14 cellular contexts compared by ENCODE assay signal in the genomic region with DNA sequence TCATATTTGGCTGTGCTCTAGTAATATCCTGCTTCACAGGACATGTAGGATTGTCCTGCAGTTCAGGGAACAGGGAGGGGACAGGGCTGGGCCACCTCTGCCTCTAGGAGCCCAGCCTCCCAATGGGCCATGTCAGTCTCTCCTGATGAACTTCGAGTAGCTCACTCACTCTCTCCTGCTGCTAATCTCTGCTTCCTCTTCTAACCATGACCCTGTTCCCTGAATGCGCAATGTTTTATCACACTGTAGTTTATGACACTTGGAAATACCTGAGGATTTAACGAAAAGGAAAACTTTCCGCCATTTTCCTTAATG. TPM values are rescaled to one million over a fixed set of nuclear protein-coding genes. Genes with fewer than 3 reads are reported as not detected.
DNase-seq lines count a peak whose midpoint lies in the region; ATAC-seq, FAIRE-seq and TF ChIP-seq lines count a peak whose summit lies in the region.
"Had no signal": no experiment of that assay in that cellular context is flagged by ENCODE, and none has a peak within 500 bp of the region (broad histone marks: within the 10 kb centered on the region; RNA-seq: fewer than 3 reads in every experiment).

No MANE protein-coding gene starts in this region.

- H3K4me1 ChIP-seq in colonic mucosa (no peaks in the 10 kb centered on the region), right lobe of liver (peaks cover 0 to 6% (median 0%) of the 10 kb centered on the region in 4 donors), kidney (ENCODE audit: control insufficient read depth in 1 of 2, insufficient read depth in 1 of 2, low read depth in 1 of 2, low read length in 2 of 2) (no peaks in the 10 kb centered on the region)
- H3K4me1 ChIP-seq: uterus had no signal

- TF ChIP-seq CTCF in colonic mucosa (IDR thresholded peaks at IDR 0.05) = no peak
- TF ChIP-seq CTCF in right lobe of liver (IDR thresholded peaks at IDR 0.05) = no peak
- no peak for TF ChIP-seq CTCF in kidney (IDR thresholded peaks at IDR 0.05; ENCODE audit: borderline replicate concordance, extremely low read depth, insufficient read depth)

- H3K36me3 ChIP-seq in colonic mucosa (peaks cover 6% of the 10 kb centered on the region), right lobe of liver (peaks cover 0 to 16% (median 4%) of the 10 kb centered on the region in 4 donors), kidney (ENCODE audit: control insufficient read depth in 1 of 2, insufficient read depth in 2 of 2, low read length in 2 of 2) (peaks cover 0 to 4% of the 10 kb centered on the region in 2 donors)
- H3K36me3 ChIP-seq: uterus had no signal

- FAIRE-seq in kidney (lab: Jason Lieb, UNC) = no peak

- TF ChIP-seq POLR2A in right lobe of liver (IDR thresholded peaks at IDR 0.05) = no peak

- DNase-seq in A172 (ENCODE audit: low spot score) (peak; percentile 11), NCI-H460 (ENCODE audit: extremely low read depth, low read depth) (peak; percentile 29), colonic mucosa (peak; percentile 34), right lobe of liver (no peak), activated gamma-delta T cell (lab: John Stamatoyannopoulos, UW) (no peak), kidney (no peak), nucleus accumbens (lab: John Stamatoyannopoulos, UW) (no peak)
- DNase-seq: activated CD8-positive, alpha-beta memory T cell treated with anti-CD3 and anti-CD28 coated beads for 24 hours; NCI-H2171 treated with DMSO at 0.1 percent for 48 hours; stimulated activated CD4-positive, alpha-beta T cell treated with anti-CD3 and anti-CD28 coated beads, Interleukin-15, amount 100 ng/mL, for 24 hours; uterus had no signal

- no peak overlapping the region for H3K4me3 ChIP-seq in colonic mucosa
- H3K4me3 ChIP-seq in right lobe of liver = no peak overlapping the region
- H3K4me3 ChIP-seq in kidney (ENCODE audit: low read length in 2 of 2) = no peak overlapping the region
- H3K4me3 ChIP-seq: MG63, uterus had no signal

- peak overlapping the region in 1 of 2 donors; percentile 40 for H3K9ac ChIP-seq in colonic mucosa (ENCODE audit: low read depth in 2 of 2, low read length in 2 of 2)
- H3K9ac ChIP-seq in kidney (ENCODE audit: low read length in 2 of 2) = no peak overlapping the region

- H3K27me3 ChIP-seq in colonic mucosa = no peaks in the 10 kb centered on the region
- H3K27me3 ChIP-seq in right lobe of liver = no peaks in the 10 kb centered on the region
- H3K27me3 ChIP-seq: MG63, uterus had no signal

- 72% methylated on average over 4 of the region's 4 CpGs for WGBS in right lobe of liver (ENCODE audit: insufficient coverage, low coverage, low lambda C conversion rate, missing lambda C conversion rate)

- ATAC-seq in right lobe of liver = peak; percentile 24 to 61 (median 35)
- ATAC-seq in HG02981 (IDR thresholded peaks at IDR 0.05; ENCODE audit: unreplicated experiment) = no peak

- intact Hi-C loops in colonic mucosa (cut with DNase I) = no loop called here
- intact Hi-C loops in right lobe of liver (cut with DNase I) = no loop called here
- intact Hi-C loops in kidney (cut with DNase I) = no loop called here

- no peaks in the 10 kb centered on the region for H3K9me3 ChIP-seq in colonic mucosa
- H3K9me3 ChIP-seq in right lobe of liver = no peaks in the 10 kb centered on the region
- no peaks in the 10 kb centered on the region for H3K9me3 ChIP-seq in kidney (ENCODE audit: control insufficient read depth in 1 of 2, low read length in 2 of 2)
- H3K9me3 ChIP-seq: MG63, uterus had no signal

- H3K27ac ChIP-seq in colonic mucosa = peak overlapping the region; percentile 45
- peak overlapping the region in 1 of 3 donors; percentile 30 for H3K27ac ChIP-seq in right lobe of liver
- H3K27ac ChIP-seq in kidney (ENCODE audit: low read depth in 2 of 2, low read length in 2 of 2) = no peak overlapping the region
- H3K27ac ChIP-seq: HL-60, uterus had no signal

RNA-seq across cellular contexts. Expression of gene PARP4, which starts 9.2 kb away (rescaled TPM):
- 52.9 and 57.3 TPM in 2 replicates for total RNA-seq in A172 (2014; rRNA removed; shearing (Covaris generic))
- total RNA-seq in NCI-H460 (2014; rRNA removed; shearing (Covaris generic)) = 66.0 and 80.7 TPM in 2 replicates
- 30.2 and 46.3 TPM in 2 replicates for polyA plus RNA-seq in NCI-H460 (2014; cell fraction: nucleus; rRNA removed)
- total RNA-seq in colonic mucosa = 100 to 1,000 TPM in 1 of 2 donors, 10 to 100 TPM in 1; 89.3 to 137 TPM
- total RNA-seq in right lobe of liver = 10 to 100 TPM; 23.0 to 41.2 (median 36.5) TPM
- total RNA-seq in kidney = 95.1 TPM
- 13.9 TPM for polyA plus RNA-seq in kidney (ENCODE audit: insufficient read depth, low read depth, low replicate concordance)

Comparison
In these comparisons a context has a peak if more than half of its experiments do, and no peak if none do; other contexts are left out.
1. DNase-seq: peak in A172 (single experiment), NCI-H460 (single experiment) and colonic mucosa (single experiment); none in right lobe of liver (0 of 3), activated gamma-delta T cell (single experiment), kidney (single experiment) and nucleus accumbens (0 of 56).